ENCODE assay signal across 1 cellular context in genomic region chr12:8026282-8026637, GRCh38.
TF ChIP-seq lines count a peak whose summit lies in the region.

No MANE protein-coding gene starts in this region.

TF ChIP-seq in HepG2, 621 proteins besides CTCF, POLR2A, EP300 and RAD21 (continued from another document and continues in another):
- TF ChIP-seq ZNF142 (CRISPR knock-in tag; IDR thresholded peaks at IDR 0.05): 0 out of 2 replicates have a peak, but pooled peaks have one; percentile 17
- 0 out of 2 replicates have a peak, but pooled peaks have one; percentile 10 for TF ChIP-seq SRF (IDR thresholded peaks at IDR 0.05; ENCODE audit: low read depth, low read length)
- peak; percentile 40; the same call in 1 of the 2 replicates for TF ChIP-seq SP140L (CRISPR knock-in tag; IDR thresholded peaks at IDR 0.05; ENCODE audit: borderline replicate concordance)
- TF ChIP-seq HOMEZ (CRISPR knock-in tag; IDR thresholded peaks at IDR 0.05; ENCODE audit: low read depth): peak; percentile 9; the same call in 1 of the 2 replicates
- 0 out of 2 replicates have a peak, but pooled peaks have one; percentile 32 for TF ChIP-seq BRD4 (CRISPR knock-in tag; IDR thresholded peaks at IDR 0.05)
- no peak for TF ChIP-seq TCF12 (IDR thresholded peaks at IDR 0.05)
- no peak; the same call in 1 of the 2 replicates for TF ChIP-seq TCF12 (CRISPR knock-in tag; IDR thresholded peaks at IDR 0.05)
- peak; percentile 78; the same call in 1 of the 2 replicates for TF ChIP-seq ZBTB21 (CRISPR knock-in tag; IDR thresholded peaks at IDR 0.05)
- TF ChIP-seq ZNF501 (CRISPR knock-in tag; IDR thresholded peaks at IDR 0.05): peak; percentile 7; the same call in 1 of the 2 replicates
- no peak; the same call in 1 of the 2 replicates for TF ChIP-seq PHF21A (CRISPR knock-in tag; IDR thresholded peaks at IDR 0.05)
- no peak for TF ChIP-seq ZNF260 (CRISPR knock-in tag; IDR thresholded peaks at IDR 0.05; ENCODE audit: borderline replicate concordance, low read depth)
- TF ChIP-seq, protein P1, sequence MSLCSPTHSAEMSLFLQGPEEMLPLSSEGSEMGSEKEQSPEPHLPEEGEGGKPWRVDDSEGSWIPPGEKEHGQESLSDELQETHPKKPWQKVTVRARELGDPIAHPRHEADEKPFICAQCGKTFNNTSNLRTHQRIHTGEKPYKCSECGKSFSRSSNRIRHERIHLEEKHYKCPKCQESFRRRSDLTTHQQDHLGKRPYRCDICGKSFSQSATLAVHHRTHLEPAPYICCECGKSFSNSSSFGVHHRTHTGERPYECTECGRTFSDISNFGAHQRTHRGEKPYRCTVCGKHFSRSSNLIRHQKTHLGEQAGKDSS (CRISPR knock-in tag; IDR thresholded peaks at IDR 0.05; ENCODE audit: borderline replicate concordance, low read depth): no peak
- TF ChIP-seq ZNF441 (CRISPR knock-in tag; IDR thresholded peaks at IDR 0.05; ENCODE audit: borderline replicate concordance): no peak
- TF ChIP-seq KMT2B (CRISPR knock-in tag; IDR thresholded peaks at IDR 0.05): peak; percentile 32; the same call in 1 of the 2 replicates
- peak; percentile 61 for TF ChIP-seq GATAD1 (CRISPR knock-in tag; IDR thresholded peaks at IDR 0.05)
- TF ChIP-seq, protein P2, sequence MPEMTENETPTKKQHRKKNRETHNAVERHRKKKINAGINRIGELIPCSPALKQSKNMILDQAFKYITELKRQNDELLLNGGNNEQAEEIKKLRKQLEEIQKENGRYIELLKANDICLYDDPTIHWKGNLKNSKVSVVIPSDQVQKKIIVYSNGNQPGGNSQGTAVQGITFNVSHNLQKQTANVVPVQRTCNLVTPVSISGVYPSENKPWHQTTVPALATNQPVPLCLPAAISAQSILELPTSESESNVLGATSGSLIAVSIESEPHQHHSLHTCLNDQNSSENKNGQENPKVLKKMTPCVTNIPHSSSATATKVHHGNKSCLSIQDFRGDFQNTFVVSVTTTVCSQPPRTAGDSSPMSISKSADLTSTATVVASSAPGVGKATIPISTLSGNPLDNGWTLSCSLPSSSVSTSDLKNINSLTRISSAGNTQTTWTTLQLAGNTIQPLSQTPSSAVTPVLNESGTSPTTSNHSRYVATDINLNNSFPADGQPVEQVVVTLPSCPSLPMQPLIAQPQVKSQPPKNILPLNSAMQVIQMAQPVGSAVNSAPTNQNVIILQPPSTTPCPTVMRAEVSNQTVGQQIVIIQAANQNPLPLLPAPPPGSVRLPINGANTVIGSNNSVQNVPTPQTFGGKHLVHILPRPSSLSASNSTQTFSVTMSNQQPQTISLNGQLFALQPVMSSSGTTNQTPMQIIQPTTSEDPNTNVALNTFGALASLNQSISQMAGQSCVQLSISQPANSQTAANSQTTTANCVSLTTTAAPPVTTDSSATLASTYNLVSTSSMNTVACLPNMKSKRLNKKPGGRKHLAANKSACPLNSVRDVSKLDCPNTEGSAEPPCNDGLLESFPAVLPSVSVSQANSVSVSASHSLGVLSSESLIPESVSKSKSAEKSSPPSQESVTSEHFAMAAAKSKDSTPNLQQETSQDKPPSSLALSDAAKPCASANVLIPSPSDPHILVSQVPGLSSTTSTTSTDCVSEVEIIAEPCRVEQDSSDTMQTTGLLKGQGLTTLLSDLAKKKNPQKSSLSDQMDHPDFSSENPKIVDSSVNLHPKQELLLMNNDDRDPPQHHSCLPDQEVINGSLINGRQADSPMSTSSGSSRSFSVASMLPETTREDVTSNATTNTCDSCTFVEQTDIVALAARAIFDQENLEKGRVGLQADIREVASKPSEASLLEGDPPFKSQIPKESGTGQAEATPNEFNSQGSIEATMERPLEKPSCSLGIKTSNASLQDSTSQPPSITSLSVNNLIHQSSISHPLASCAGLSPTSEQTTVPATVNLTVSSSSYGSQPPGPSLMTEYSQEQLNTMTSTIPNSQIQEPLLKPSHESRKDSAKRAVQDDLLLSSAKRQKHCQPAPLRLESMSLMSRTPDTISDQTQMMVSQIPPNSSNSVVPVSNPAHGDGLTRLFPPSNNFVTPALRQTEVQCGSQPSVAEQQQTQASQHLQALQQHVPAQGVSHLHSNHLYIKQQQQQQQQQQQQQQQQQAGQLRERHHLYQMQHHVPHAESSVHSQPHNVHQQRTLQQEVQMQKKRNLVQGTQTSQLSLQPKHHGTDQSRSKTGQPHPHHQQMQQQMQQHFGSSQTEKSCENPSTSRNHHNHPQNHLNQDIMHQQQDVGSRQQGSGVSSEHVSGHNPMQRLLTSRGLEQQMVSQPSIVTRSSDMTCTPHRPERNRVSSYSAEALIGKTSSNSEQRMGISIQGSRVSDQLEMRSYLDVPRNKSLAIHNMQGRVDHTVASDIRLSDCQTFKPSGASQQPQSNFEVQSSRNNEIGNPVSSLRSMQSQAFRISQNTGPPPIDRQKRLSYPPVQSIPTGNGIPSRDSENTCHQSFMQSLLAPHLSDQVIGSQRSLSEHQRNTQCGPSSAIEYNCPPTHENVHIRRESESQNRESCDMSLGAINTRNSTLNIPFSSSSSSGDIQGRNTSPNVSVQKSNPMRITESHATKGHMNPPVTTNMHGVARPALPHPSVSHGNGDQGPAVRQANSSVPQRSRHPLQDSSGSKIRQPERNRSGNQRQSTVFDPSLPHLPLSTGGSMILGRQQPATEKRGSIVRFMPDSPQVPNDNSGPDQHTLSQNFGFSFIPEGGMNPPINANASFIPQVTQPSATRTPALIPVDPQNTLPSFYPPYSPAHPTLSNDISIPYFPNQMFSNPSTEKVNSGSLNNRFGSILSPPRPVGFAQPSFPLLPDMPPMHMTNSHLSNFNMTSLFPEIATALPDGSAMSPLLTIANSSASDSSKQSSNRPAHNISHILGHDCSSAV (CRISPR knock-in tag; IDR thresholded peaks at IDR 0.05; ENCODE audit: borderline replicate concordance): no peak
- TF ChIP-seq MYNN (CRISPR knock-in tag; IDR thresholded peaks at IDR 0.05; ENCODE audit: low read depth): no peak
- 0 out of 2 replicates have a peak, but pooled peaks have one; percentile 16 for TF ChIP-seq MAX (IDR thresholded peaks at IDR 0.05)
- TF ChIP-seq, protein P3, sequence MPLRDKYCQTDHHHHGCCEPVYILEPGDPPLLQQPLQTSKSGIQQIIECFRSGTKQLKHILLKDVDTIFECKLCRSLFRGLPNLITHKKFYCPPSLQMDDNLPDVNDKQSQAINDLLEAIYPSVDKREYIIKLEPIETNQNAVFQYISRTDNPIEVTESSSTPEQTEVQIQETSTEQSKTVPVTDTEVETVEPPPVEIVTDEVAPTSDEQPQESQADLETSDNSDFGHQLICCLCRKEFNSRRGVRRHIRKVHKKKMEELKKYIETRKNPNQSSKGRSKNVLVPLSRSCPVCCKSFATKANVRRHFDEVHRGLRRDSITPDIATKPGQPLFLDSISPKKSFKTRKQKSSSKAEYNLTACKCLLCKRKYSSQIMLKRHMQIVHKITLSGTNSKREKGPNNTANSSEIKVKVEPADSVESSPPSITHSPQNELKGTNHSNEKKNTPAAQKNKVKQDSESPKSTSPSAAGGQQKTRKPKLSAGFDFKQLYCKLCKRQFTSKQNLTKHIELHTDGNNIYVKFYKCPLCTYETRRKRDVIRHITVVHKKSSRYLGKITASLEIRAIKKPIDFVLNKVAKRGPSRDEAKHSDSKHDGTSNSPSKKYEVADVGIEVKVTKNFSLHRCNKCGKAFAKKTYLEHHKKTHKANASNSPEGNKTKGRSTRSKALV (CRISPR knock-in tag; IDR thresholded peaks at IDR 0.05): 0 out of 2 replicates have a peak, but pooled peaks have one; percentile 52
- TF ChIP-seq SOX6 (IDR thresholded peaks at IDR 0.05): no peak
- peak; percentile 68 for TF ChIP-seq SOX6 (CRISPR knock-in tag; IDR thresholded peaks at IDR 0.05)
- TF ChIP-seq, protein P4, sequence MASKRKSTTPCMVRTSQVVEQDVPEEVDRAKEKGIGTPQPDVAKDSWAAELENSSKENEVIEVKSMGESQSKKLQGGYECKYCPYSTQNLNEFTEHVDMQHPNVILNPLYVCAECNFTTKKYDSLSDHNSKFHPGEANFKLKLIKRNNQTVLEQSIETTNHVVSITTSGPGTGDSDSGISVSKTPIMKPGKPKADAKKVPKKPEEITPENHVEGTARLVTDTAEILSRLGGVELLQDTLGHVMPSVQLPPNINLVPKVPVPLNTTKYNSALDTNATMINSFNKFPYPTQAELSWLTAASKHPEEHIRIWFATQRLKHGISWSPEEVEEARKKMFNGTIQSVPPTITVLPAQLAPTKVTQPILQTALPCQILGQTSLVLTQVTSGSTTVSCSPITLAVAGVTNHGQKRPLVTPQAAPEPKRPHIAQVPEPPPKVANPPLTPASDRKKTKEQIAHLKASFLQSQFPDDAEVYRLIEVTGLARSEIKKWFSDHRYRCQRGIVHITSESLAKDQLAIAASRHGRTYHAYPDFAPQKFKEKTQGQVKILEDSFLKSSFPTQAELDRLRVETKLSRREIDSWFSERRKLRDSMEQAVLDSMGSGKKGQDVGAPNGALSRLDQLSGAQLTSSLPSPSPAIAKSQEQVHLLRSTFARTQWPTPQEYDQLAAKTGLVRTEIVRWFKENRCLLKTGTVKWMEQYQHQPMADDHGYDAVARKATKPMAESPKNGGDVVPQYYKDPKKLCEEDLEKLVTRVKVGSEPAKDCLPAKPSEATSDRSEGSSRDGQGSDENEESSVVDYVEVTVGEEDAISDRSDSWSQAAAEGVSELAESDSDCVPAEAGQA (IDR thresholded peaks at IDR 0.05; ENCODE audit: low read depth): peak; percentile 50; the same call in 1 of the 2 replicates
- TF ChIP-seq, protein P4 (CRISPR knock-in tag; IDR thresholded peaks at IDR 0.05; ENCODE audit: borderline replicate concordance): no peak
- TF ChIP-seq KDM5B (CRISPR knock-in tag; IDR thresholded peaks at IDR 0.05; ENCODE audit: borderline replicate concordance): no peak
- 0 out of 2 replicates have a peak, but pooled peaks have one; percentile 18 for TF ChIP-seq RNF2 (conservative IDR thresholded peaks at IDR 0.05; ENCODE audit: low read depth)
- no peak for TF ChIP-seq ZNF816 (CRISPR knock-in tag; IDR thresholded peaks at IDR 0.05; ENCODE audit: borderline replicate concordance)
- TF ChIP-seq ZNF34 (CRISPR knock-in tag; IDR thresholded peaks at IDR 0.05; ENCODE audit: borderline replicate concordance): no peak
- TF ChIP-seq SRSF9 (IDR thresholded peaks at IDR 0.05; ENCODE audit: borderline replicate concordance, insufficient read depth, low read depth, low read length, poor library complexity, severe bottlenecking): no peak
